8 cellular contexts compared by ENCODE assay signal in genomic region chr2:196239622-196240587, GRCh38.
DNase-seq lines count a peak whose midpoint lies in the region; ATAC-seq and TF ChIP-seq lines count a peak whose summit lies in the region.

No MANE protein-coding gene starts in this region.

- H3K27ac ChIP-seq in sigmoid colon, result peak overlapping the region; percentile 17 to 65 (median 48)

- 36 to 48% methylated on average over 10 of the region's 10 CpGs for WGBS in sigmoid colon, 2 donors

- no peaks in the 10 kb centered on the region for H3K9me3 ChIP-seq in sigmoid colon

- no peak overlapping the region for H3K4me3 ChIP-seq in fibroblast of the aortic adventitia (ENCODE audit: low read depth, low read length)
- no peak overlapping the region for H3K4me3 ChIP-seq in sigmoid colon

- no peaks in the 10 kb centered on the region for H3K4me1 ChIP-seq in sigmoid colon

- intact Hi-C loops in sigmoid colon (cut with DNase I), result no loop called here

- H3K27me3 ChIP-seq in sigmoid colon, result no peaks in the 10 kb centered on the region

- TF ChIP-seq CTCF in fibroblast of the aortic adventitia (IDR thresholded peaks at IDR 0.05; ENCODE audit: insufficient read depth, low read length) (no peak), sigmoid colon (IDR thresholded peaks at IDR 0.05) (no peak)

- no peak for TF ChIP-seq POLR2A in sigmoid colon (IDR thresholded peaks at IDR 0.05)

- ATAC-seq in GM18502 (IDR thresholded peaks at IDR 0.05; ENCODE audit: poor library complexity, unreplicated experiment) (peak; percentile 82), HG02798 (IDR thresholded peaks at IDR 0.05; ENCODE audit: poor library complexity, unreplicated experiment) (peak; percentile 74)

- no peak for TF ChIP-seq EP300 in sigmoid colon (IDR thresholded peaks at IDR 0.05)

- H3K36me3 ChIP-seq in sigmoid colon, result no peaks in the 10 kb centered on the region

- DNase-seq in NOMO-1 treated with dmso at 0.1 percent for 144 hours (lab: John Stamatoyannopoulos, UW; ENCODE audit: unreplicated experiment) (peak; percentile 91), fibroblast of the aortic adventitia (ENCODE audit: low read depth) (peak; percentile 77), sigmoid colon (peak; percentile 73), NCI-H2107 (lab: John Stamatoyannopoulos, UW) (no peak), NCI-H69 (lab: John Stamatoyannopoulos, UW) (no peak)
- peak; percentile 82 for DNase-seq in activated CD8-positive, alpha-beta memory T cell treated with anti-CD3 and anti-CD28 coated beads, Interleukin-2, amount 50 U/mL, for 48 hours

Comparison
In these comparisons a context has a peak if more than half of its experiments do, and no peak if none do; other contexts are left out.
1. DNase-seq: peak in NOMO-1 treated with dmso at 0.1 percent for 144 hours (single experiment), activated CD8-positive, alpha-beta memory T cell treated with anti-CD3 and anti-CD28 coated beads, Interleukin-2, amount 50 U/mL, for 48 hours (single experiment), fibroblast of the aortic adventitia (single experiment) and sigmoid colon (single experiment); none in NCI-H2107 (single experiment) and NCI-H69 (single experiment).